4 cellular contexts compared by ENCODE assay signal in the genomic region with DNA sequence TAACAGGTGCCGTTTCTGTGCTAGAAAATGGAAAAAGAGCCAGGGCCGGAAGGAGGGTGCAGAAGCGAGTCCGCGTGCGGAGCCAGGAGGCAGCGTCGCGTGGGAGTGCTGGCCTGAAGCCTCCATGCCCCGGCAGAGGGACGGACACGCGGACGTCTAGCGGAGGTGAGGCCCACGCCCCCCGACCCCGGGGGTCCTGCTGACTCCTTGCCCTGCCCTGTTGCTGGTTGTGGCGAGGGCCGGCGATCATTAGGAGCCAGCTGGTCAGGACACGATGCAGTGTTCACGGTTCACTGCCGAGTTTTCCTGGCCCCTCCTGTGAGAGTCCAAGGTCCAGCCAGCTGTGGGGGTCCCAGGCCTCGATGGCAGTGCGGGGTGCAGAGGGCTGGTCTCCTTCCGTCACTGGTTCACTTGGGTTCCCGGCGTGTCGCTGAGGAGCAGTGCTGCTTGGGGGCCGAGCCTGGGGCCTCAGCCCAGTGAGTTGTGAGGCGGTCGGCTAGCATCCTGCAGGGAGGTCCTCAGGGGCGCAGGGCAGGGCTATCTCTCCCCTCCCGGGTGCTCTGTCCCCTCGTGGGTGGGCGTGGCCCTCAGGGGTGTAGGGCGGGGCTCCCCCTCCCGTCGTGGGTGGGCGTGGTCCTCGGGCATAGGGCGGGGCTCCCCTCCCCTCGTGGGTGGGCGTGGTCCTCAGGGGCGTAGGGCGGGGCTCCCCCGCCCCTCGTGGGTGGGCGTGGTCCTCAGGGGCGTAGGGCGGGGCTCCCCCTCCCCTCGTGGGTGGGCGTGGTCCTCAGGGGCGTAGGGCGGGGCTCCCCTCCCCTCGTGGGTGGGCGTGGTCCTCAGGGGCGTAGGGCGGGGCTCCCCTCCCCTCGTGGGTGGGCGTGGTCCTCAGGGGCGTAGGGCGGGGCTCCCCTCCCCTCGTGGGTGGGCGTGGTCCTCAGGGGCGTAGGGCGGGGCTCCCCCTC. TPM values are rescaled to one million over a fixed set of nuclear protein-coding genes. Genes with fewer than 3 reads are reported as not detected.
"Had no signal": no experiment of that assay in that cellular context is flagged by ENCODE, and none has a peak within 500 bp of the region (broad histone marks: within the 10 kb centered on the region; RNA-seq: fewer than 3 reads in every experiment).

No MANE protein-coding gene starts in this region.

RNA-seq across cellular contexts. Expression of gene SLC49A3, which starts 42.3 kb away (rescaled TPM):
- total RNA-seq: M059J, NCI-H460, RPMI7951, SJSA1 had no signal
